Comparison of ENCODE assay signal across 22 cellular contexts in the genomic region with DNA sequence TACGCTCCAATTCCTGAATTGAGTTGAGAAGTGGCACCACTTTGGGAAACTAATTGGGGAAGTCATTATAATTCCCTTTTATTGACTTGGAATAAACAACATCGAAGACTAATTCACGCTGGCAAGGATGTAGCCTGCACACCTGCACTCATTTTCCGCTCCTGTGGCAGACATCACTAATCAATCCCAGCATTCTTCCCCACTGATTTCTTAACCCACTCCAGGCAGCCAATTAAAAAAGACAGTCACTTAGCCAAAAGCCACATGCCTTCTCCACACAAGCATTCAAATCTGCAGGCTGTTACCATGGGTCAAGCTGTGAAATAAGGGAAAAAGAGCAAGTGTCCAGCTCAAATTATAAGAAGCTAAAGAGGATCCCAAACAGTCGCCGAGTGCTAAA.
A peak's percentile ranks its signal among the peaks of the same experiment; 100 is the strongest.
DNase-seq lines count a peak whose midpoint lies in the region; ATAC-seq, FAIRE-seq and TF ChIP-seq lines count a peak whose summit lies in the region.
"Had no signal": no experiment of that assay in that cellular context is flagged by ENCODE, and none has a peak within 500 bp of the region (broad histone marks: within the 10 kb centered on the region; RNA-seq: fewer than 3 reads in every experiment).

No MANE protein-coding gene starts in this region.

- BruUV-seq in K562 (replicated peaks; lab: Mats Ljungman, UMichigan) = no TSS peak

- no peak overlapping the region for H2AFZ ChIP-seq in K562 (ENCODE audit: low read depth, low read length)

- H3K4me3 ChIP-seq in K562 = no peak overlapping the region
- H3K4me3 ChIP-seq in mesodermal cell (ENCODE audit: extremely low read depth, insufficient read depth, low read length, poor library complexity, severe bottlenecking) = no peak overlapping the region
- H3K4me3 ChIP-seq in mucosa of descending colon = no peak overlapping the region
- H3K4me3 ChIP-seq: GM12878 had no signal

- TF ChIP-seq CTCF in K562 (IDR thresholded peaks at IDR 0.05 in 2 of 3, conservative IDR thresholded peaks at IDR 0.05 in 1 of 3; ENCODE audit: insufficient read depth in 2 of 3, low read depth in 1 of 3, low read length in 3 of 3) (no peak), mucosa of descending colon (IDR thresholded peaks at IDR 0.05) (no peak)

- in situ Hi-C loops in K562 (cut with MboI) = no loop called here

- no peak overlapping the region for H3K4me2 ChIP-seq in K562 (ENCODE audit: insufficient read depth, low read length)

- H3K9ac ChIP-seq in K562 (ENCODE audit: insufficient read depth in 1 of 2, low read depth in 2 of 2, low read length in 2 of 2) = no peak overlapping the region

- H3K27me3 ChIP-seq in K562 (ENCODE audit: control insufficient read depth in 2 of 2, insufficient read depth in 2 of 2, low read length in 2 of 2) = peaks cover 0 to 15% of the 10 kb centered on the region in 2 experiments; a peak in 1 of 5 replicates

- no peaks in the 10 kb centered on the region for H3K9me1 ChIP-seq in K562 (ENCODE audit: control insufficient read depth, insufficient read depth, low read length)

- CTCF ChIA-PET in K562 (lab: Yijun Ruan, JAX; ENCODE audit: low intra/inter-chr PET ratio) = no interaction called here

- no peaks in the 10 kb centered on the region for H3K79me2 ChIP-seq in K562 (ENCODE audit: control insufficient read depth, insufficient read depth, low read length)

- no peak for TF ChIP-seq POLR2A in K562 (conservative IDR thresholded peaks at IDR 0.05)

- ATAC-seq in K562 (no peak), mucosa of descending colon (no peak), GM19395 (IDR thresholded peaks at IDR 0.05; ENCODE audit: unreplicated experiment) (no peak)
- ATAC-seq: GM12878, HepG2 had no signal

- TF ChIP-seq EP300 in K562 (IDR thresholded peaks at IDR 0.05; ENCODE audit: low read length) = no peak

- POLR2A ChIA-PET in K562 (lab: Yijun Ruan, JAX) = no interaction called here

- WGBS in K562 (ENCODE audit: insufficient coverage, low coverage, missing lambda C conversion rate) = 0% methylated on average over 6 of the region's 6 CpGs
- 97 to 98% methylated on average over 5 to 6 of the region's 6 CpGs for WGBS in mesodermal cell (ENCODE audit: insufficient coverage in 2 of 2), 2 experiments

- H3K27ac ChIP-seq in K562 (ENCODE audit: extremely low read depth, low read depth, low read length) = no peak overlapping the region
- H3K27ac ChIP-seq in mesodermal cell (ENCODE audit: low read depth, low read length, severe bottlenecking) = peak overlapping the region; percentile 90
- H3K27ac ChIP-seq: RWPE1 had no signal

- DNase-seq in EH (ENCODE audit: low read depth) (peak; percentile 1), NCI-H774 (lab: John Stamatoyannopoulos, UW) (peak; percentile 62), K562 (ENCODE audit: extremely low read depth in 1 of 4, low spot score in 3 of 4) (no peak), mucosa of descending colon (no peak)
- no peak for DNase-seq in activated T-cell treated with anti-CD3 and anti-CD28 coated beads, Interleukin-2, amount 50 U/mL, for 1 hour
- DNase-seq: C1 segment of cervical spinal cord; CD4-positive, alpha-beta memory T cell; COR-L47; GDM1; NCI-H1092 treated with DMSO at 0.1 percent for 48 hours; NCI-H1436; NCI-H187; NCI-H2081 treated with DMSO at 0.1 percent for 48 hours; NCI-H2171; NCI-H510A; NCI-H82 had no signal

- TF ChIP-seq RAD21 in K562 (CRISPR knock-in tag; conservative IDR thresholded peaks at IDR 0.05 in 1 of 2, IDR thresholded peaks at IDR 0.05 in 1 of 2) = no peak

- H3K9me3 ChIP-seq in K562 (replicated peaks; ENCODE audit: control insufficient read depth, insufficient read depth, low read depth, low read length) (no peaks in the 10 kb centered on the region), mesodermal cell (ENCODE audit: control insufficient read depth, low read length) (peaks cover 6% of the 10 kb centered on the region), mucosa of descending colon (no peaks in the 10 kb centered on the region)

- H4K20me1 ChIP-seq in K562 (replicated peaks; ENCODE audit: control insufficient read depth, insufficient read depth, low read length) = no peaks in the 10 kb centered on the region

- no peaks in the 10 kb centered on the region for H3K4me1 ChIP-seq in K562 (replicated peaks in 1 of 2; ENCODE audit: control insufficient read depth in 2 of 2, insufficient read depth in 2 of 2, low read length in 2 of 2)
- peaks cover 29% of the 10 kb centered on the region for H3K4me1 ChIP-seq in mesodermal cell (ENCODE audit: control insufficient read depth, insufficient read depth, low read length, poor library complexity, severe bottlenecking)
- no peaks in the 10 kb centered on the region for H3K4me1 ChIP-seq in mucosa of descending colon (ENCODE audit: low read depth)

- no peak for FAIRE-seq in K562 (lab: Jason Lieb, UNC)
- FAIRE-seq: GM12878, H54, HepG2 had no signal

- intact Hi-C loops in K562 (cut with micrococcal nuclease) = no loop called here
- intact Hi-C loops in mucosa of descending colon (cut with DNase I, micrococcal nuclease) = no loop called here

- H3K36me3 ChIP-seq in K562 (ENCODE audit: control insufficient read depth, insufficient read depth, low read length) = no peaks in the 10 kb centered on the region
- H3K36me3 ChIP-seq in mesodermal cell (ENCODE audit: control insufficient read depth, insufficient read depth, low read length) = no peaks in the 10 kb centered on the region
- no peaks in the 10 kb centered on the region for H3K36me3 ChIP-seq in mucosa of descending colon (ENCODE audit: low read depth)

TF ChIP-seq in K562, 482 proteins besides CTCF, POLR2A, EP300 and RAD21 (continues in another document):
- TF ChIP-seq ZNF408 (CRISPR knock-in tag; IDR thresholded peaks at IDR 0.05; ENCODE audit: low read depth) = no peak
- no peak for TF ChIP-seq HDGF (IDR thresholded peaks at IDR 0.05)
- TF ChIP-seq ZNF696 (CRISPR knock-in tag; conservative IDR thresholded peaks at IDR 0.05) = no peak
- no peak for TF ChIP-seq ZNF41 (CRISPR knock-in tag; conservative IDR thresholded peaks at IDR 0.05)
- no peak for TF ChIP-seq HINFP (tag; conservative IDR thresholded peaks at IDR 0.05; ENCODE audit: low read depth)
- TF ChIP-seq JUN (IDR thresholded peaks at IDR 0.05; ENCODE audit: borderline replicate concordance, low read depth, low read length) = no peak
- TF ChIP-seq JUN (CRISPR knock-in tag; IDR thresholded peaks at IDR 0.05; ENCODE audit: borderline replicate concordance) = no peak
- no peak for TF ChIP-seq CGGBP1 (CRISPR knock-in tag; IDR thresholded peaks at IDR 0.05)
- no peak for TF ChIP-seq C11orf30 (IDR thresholded peaks at IDR 0.05; ENCODE audit: low read depth)
- TF ChIP-seq, protein P1, sequence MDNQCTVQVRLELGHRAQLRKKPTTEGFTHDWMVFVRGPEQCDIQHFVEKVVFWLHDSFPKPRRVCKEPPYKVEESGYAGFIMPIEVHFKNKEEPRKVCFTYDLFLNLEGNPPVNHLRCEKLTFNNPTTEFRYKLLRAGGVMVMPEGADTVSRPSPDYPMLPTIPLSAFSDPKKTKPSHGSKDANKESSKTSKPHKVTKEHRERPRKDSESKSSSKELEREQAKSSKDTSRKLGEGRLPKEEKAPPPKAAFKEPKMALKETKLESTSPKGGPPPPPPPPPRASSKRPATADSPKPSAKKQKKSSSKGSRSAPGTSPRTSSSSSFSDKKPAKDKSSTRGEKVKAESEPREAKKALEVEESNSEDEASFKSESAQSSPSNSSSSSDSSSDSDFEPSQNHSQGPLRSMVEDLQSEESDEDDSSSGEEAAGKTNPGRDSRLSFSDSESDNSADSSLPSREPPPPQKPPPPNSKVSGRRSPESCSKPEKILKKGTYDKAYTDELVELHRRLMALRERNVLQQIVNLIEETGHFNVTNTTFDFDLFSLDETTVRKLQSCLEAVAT (IDR thresholded peaks at IDR 0.05) = peak in 1 of 2 experiments; percentile 76; a peak in 2 of 4 replicates
- TF ChIP-seq ZNF217 (CRISPR knock-in tag; IDR thresholded peaks at IDR 0.05) = no peak
- TF ChIP-seq BRCA1 (IDR thresholded peaks at IDR 0.05) = no peak
- no peak for TF ChIP-seq BRCA1 (CRISPR knock-in tag; IDR thresholded peaks at IDR 0.05)
- TF ChIP-seq SPI1 (IDR thresholded peaks at IDR 0.05; ENCODE audit: borderline replicate concordance, low read depth, low read length) = no peak
- TF ChIP-seq POLR2G (IDR thresholded peaks at IDR 0.05; ENCODE audit: low read depth, low read length) = no peak
- no peak for TF ChIP-seq ZBTB49 (CRISPR knock-in tag; IDR thresholded peaks at IDR 0.05; ENCODE audit: borderline replicate concordance)
- TF ChIP-seq ZC3H11A (IDR thresholded peaks at IDR 0.05; ENCODE audit: low read depth, low read length) = no peak

Comparison
In these comparisons a context has a peak if more than half of its experiments do, and no peak if none do; other contexts are left out.
1. DNase-seq: peak in EH (single experiment) and NCI-H774 (single experiment); none in K562 (0 of 4), mucosa of descending colon (0 of 3) and activated T-cell treated with anti-CD3 and anti-CD28 coated beads, Interleukin-2, amount 50 U/mL, for 1 hour (single experiment).